ENCODE assay signal across 11 cellular contexts in genomic region chr5:151703227-151703626, GRCh38. TPM values are rescaled to one million over a fixed set of nuclear protein-coding genes. Genes with fewer than 3 reads are reported as not detected.
DNase-seq lines count a peak whose midpoint lies in the region; ATAC-seq and TF ChIP-seq lines count a peak whose summit lies in the region.
"Had no signal": no experiment of that assay in that cellular context is flagged by ENCODE, and none has a peak within 500 bp of the region (broad histone marks: within the 10 kb centered on the region; RNA-seq: fewer than 3 reads in every experiment).

No MANE protein-coding gene starts in this region.

- intact Hi-C loops in CD4-positive, alpha-beta T cell (cut with DNase I, micrococcal nuclease), result no loop called here
- intact Hi-C loops in lower lobe of right lung (cut with DNase I), result no loop called here

- in situ Hi-C loops in KBM-7 (cut with MboI; ENCODE audit: low pct_unique_long_range_greater_than_20kb, low sequenced_read_pairs), result no loop called here

- H3K9me3 ChIP-seq in CD4-positive, alpha-beta T cell (ENCODE audit: control insufficient read depth, low read length), result no peaks in the 10 kb centered on the region
- no peaks in the 10 kb centered on the region for H3K9me3 ChIP-seq in lower lobe of right lung
- H3K9me3 ChIP-seq: esophagus squamous epithelium had no signal

- no peaks in the 10 kb centered on the region for H3K4me1 Mint-ChIP-seq in activated T-helper 17 cell treated with anti-CD3 and anti-CD28 coated beads, Interleukin-2, amount 50 U/mL, for 72 hours
- H3K4me1 Mint-ChIP-seq in CD4-positive, alpha-beta T cell (ENCODE audit: low read depth), result no peaks in the 10 kb centered on the region

- peaks cover 4% of the 10 kb centered on the region for H3K27me3 Mint-ChIP-seq in activated T-helper 17 cell treated with anti-CD3 and anti-CD28 coated beads, Interleukin-2, amount 50 U/mL, for 72 hours
- peaks cover 5% of the 10 kb centered on the region for H3K27me3 Mint-ChIP-seq in CD4-positive, alpha-beta T cell

- POLR2A ChIA-PET in CD4-positive, alpha-beta T cell (lab: Charles Lee), result no interaction called here

- no peak overlapping the region for H3K4me3 Mint-ChIP-seq in activated T-helper 17 cell treated with anti-CD3 and anti-CD28 coated beads, Interleukin-2, amount 50 U/mL, for 72 hours
- H3K4me3 Mint-ChIP-seq in CD4-positive, alpha-beta T cell, result no peak overlapping the region

- ATAC-seq in GM18498 (IDR thresholded peaks at IDR 0.05; ENCODE audit: unreplicated experiment), result peak; percentile 88
- ATAC-seq in GM21515 (IDR thresholded peaks at IDR 0.05; ENCODE audit: unreplicated experiment), result peak; percentile 87
- ATAC-seq in HG03354 (IDR thresholded peaks at IDR 0.05; ENCODE audit: poor library complexity, severe bottlenecking, unreplicated experiment), result peak; percentile 94
- no peak for ATAC-seq in activated T-helper 17 cell treated with anti-CD3 and anti-CD28 coated beads, Interleukin-2, amount 50 U/mL, for 72 hours (replicated peaks)
- ATAC-seq in CD4-positive, alpha-beta T cell (ENCODE audit: poor library complexity), result no peak
- no peak for ATAC-seq in lower lobe of right lung

- H3K36me3 Mint-ChIP-seq in activated T-helper 17 cell treated with anti-CD3 and anti-CD28 coated beads, Interleukin-2, amount 50 U/mL, for 72 hours (ENCODE audit: low read depth), result no peaks in the 10 kb centered on the region
- no peaks in the 10 kb centered on the region for H3K36me3 Mint-ChIP-seq in CD4-positive, alpha-beta T cell (ENCODE audit: low read depth)

- no peaks in the 10 kb centered on the region for H3K36me3 ChIP-seq in lower lobe of right lung
- H3K36me3 ChIP-seq: esophagus squamous epithelium had no signal

- CTCF ChIA-PET in CD4-positive, alpha-beta T cell (lab: Charles Lee), result no interaction called here

- TF ChIP-seq CTCF in CD4-positive, alpha-beta T cell (IDR thresholded peaks at IDR 0.05), result no peak
- no peak for TF ChIP-seq CTCF in lower lobe of right lung (IDR thresholded peaks at IDR 0.05)

- no peak overlapping the region for H3K4me3 ChIP-seq in lower lobe of right lung
- H3K4me3 ChIP-seq: esophagus squamous epithelium had no signal

- peak overlapping the region; percentile 6 for H3K27ac Mint-ChIP-seq in activated T-helper 17 cell treated with anti-CD3 and anti-CD28 coated beads, Interleukin-2, amount 50 U/mL, for 72 hours
- H3K27ac Mint-ChIP-seq in CD4-positive, alpha-beta T cell, result no peak overlapping the region

- H3K9me3 Mint-ChIP-seq in activated T-helper 17 cell treated with anti-CD3 and anti-CD28 coated beads, Interleukin-2, amount 50 U/mL, for 72 hours, result no peaks in the 10 kb centered on the region
- H3K9me3 Mint-ChIP-seq in CD4-positive, alpha-beta T cell, result no peaks in the 10 kb centered on the region

- H3K27me3 ChIP-seq in CD4-positive, alpha-beta T cell (ENCODE audit: control insufficient read depth, insufficient read depth, low read length), result no peaks in the 10 kb centered on the region
- no peaks in the 10 kb centered on the region for H3K27me3 ChIP-seq in lower lobe of right lung (ENCODE audit: low read depth)
- H3K27me3 ChIP-seq: esophagus squamous epithelium had no signal

- H3K4me1 ChIP-seq in lower lobe of right lung, result peaks cover 7% of the 10 kb centered on the region

- DNase-seq in KBM-7 (no peak), lower lobe of right lung (no peak)
- DNase-seq in activated T-cell treated with anti-CD3 and anti-CD28 coated beads, Interleukin-2, amount 50 U/mL, for 1 hour, result no peak
- DNase-seq in CD4-positive, alpha-beta T cell, result no peak
- DNase-seq: activated gamma-delta T cell, esophagus squamous epithelium had no signal

- no peak overlapping the region for H3K27ac ChIP-seq in CD4-positive, alpha-beta T cell (ENCODE audit: low read depth, low read length)
- no peak overlapping the region for H3K27ac ChIP-seq in lower lobe of right lung
- H3K27ac ChIP-seq: esophagus squamous epithelium had no signal

RNA-seq across cellular contexts. Expression of gene SPARC, which starts 16.5 kb away (rescaled TPM):
- total RNA-seq in activated T-helper 17 cell treated with anti-CD3 and anti-CD28 coated beads, Interleukin-2, amount 50 U/mL, for 72 hours, result under 1 TPM in 1 of 2 donors, not detected in 1; 0.26 TPM
- total RNA-seq in CD4-positive, alpha-beta T cell, result under 1 TPM; 0.78 to 0.80 TPM
- total RNA-seq in lower lobe of right lung, result 904 TPM
- total RNA-seq: HT-29 had no signal

RNA-seq across cellular contexts. Expression of gene ATOX1, which starts 55.2 kb away (rescaled TPM):
- 10 to 100 TPM; 41.8 to 87.8 TPM for total RNA-seq in activated T-helper 17 cell treated with anti-CD3 and anti-CD28 coated beads, Interleukin-2, amount 50 U/mL, for 72 hours
- 10 to 100 TPM; 11.2 to 13.3 TPM for total RNA-seq in CD4-positive, alpha-beta T cell
- total RNA-seq in lower lobe of right lung, result 68.2 TPM

Comparison
In these comparisons a context has a peak if more than half of its experiments do, and no peak if none do; other contexts are left out.
1. ATAC-seq: peak in GM18498 (single experiment), GM21515 (single experiment) and HG03354 (single experiment); none in activated T-helper 17 cell treated with anti-CD3 and anti-CD28 coated beads, Interleukin-2, amount 50 U/mL, for 72 hours (single experiment), CD4-positive, alpha-beta T cell (single experiment) and lower lobe of right lung (0 of 2).
2. RNA of gene SPARC, which starts 16.5 kb away (total RNA-seq): 904 TPM in lower lobe of right lung (single experiment); 0.78 to 0.80 TPM in CD4-positive, alpha-beta T cell and 0.26 TPM in activated T-helper 17 cell treated with anti-CD3 and anti-CD28 coated beads, Interleukin-2, amount 50 U/mL, for 72 hours; every median in the first group is over 100 times any median in the second.